1 cellular context compared by ENCODE assay signal in genomic region chr14:64503434-64504309, GRCh38.
TF ChIP-seq lines count a peak whose summit lies in the region.

Gene ZBTB25 (minus strand): TSS chr14:64503838. CDS start chr14:64490533, 13,305 bp downstream.

TF ChIP-seq in HepG2, 621 proteins besides CTCF, POLR2A, EP300 and RAD21 (continued from another document and continues in another):
- TF ChIP-seq ZNF280D (CRISPR knock-in tag; IDR thresholded peaks at IDR 0.05), result no peak
- no peak for TF ChIP-seq LRRFIP1 (CRISPR knock-in tag; conservative IDR thresholded peaks at IDR 0.05)
- TF ChIP-seq ZNF740 (CRISPR knock-in tag; IDR thresholded peaks at IDR 0.05), result no peak
- TF ChIP-seq YEATS2 (CRISPR knock-in tag; IDR thresholded peaks at IDR 0.05; ENCODE audit: borderline replicate concordance), result no peak; the same call in 1 of the 2 replicates
- TF ChIP-seq PAX8 (CRISPR knock-in tag; IDR thresholded peaks at IDR 0.05; ENCODE audit: borderline replicate concordance), result no peak
- 0 out of 2 replicates have a peak, but pooled peaks have one; percentile 9 for TF ChIP-seq RXRB (CRISPR knock-in tag; IDR thresholded peaks at IDR 0.05; ENCODE audit: borderline replicate concordance)
- TF ChIP-seq SMYD3 (CRISPR knock-in tag; IDR thresholded peaks at IDR 0.05), result no peak
- no peak for TF ChIP-seq SRSF9 (IDR thresholded peaks at IDR 0.05; ENCODE audit: borderline replicate concordance, insufficient read depth, low read depth, low read length, poor library complexity, severe bottlenecking)
- no peak for TF ChIP-seq NPAS2 (CRISPR knock-in tag; IDR thresholded peaks at IDR 0.05; ENCODE audit: borderline replicate concordance)
- TF ChIP-seq HNF1B (CRISPR knock-in tag; IDR thresholded peaks at IDR 0.05), result no peak; the same call in 1 of the 2 replicates
- TF ChIP-seq ZNF431 (CRISPR knock-in tag; IDR thresholded peaks at IDR 0.05; ENCODE audit: borderline replicate concordance, low read depth), result peak; percentile 91; the same call in 1 of the 2 replicates
- no peak; the same call in 1 of the 2 replicates for TF ChIP-seq PRDM15 (CRISPR knock-in tag; IDR thresholded peaks at IDR 0.05)
- no peak for TF ChIP-seq TCF12 (IDR thresholded peaks at IDR 0.05)
- TF ChIP-seq TCF12 (CRISPR knock-in tag; IDR thresholded peaks at IDR 0.05), result 0 out of 2 replicates have a peak, but pooled peaks have one; percentile 10
- no peak for TF ChIP-seq ZNF234 (CRISPR knock-in tag; conservative IDR thresholded peaks at IDR 0.05)
- TF ChIP-seq THRA (CRISPR knock-in tag; IDR thresholded peaks at IDR 0.05; ENCODE audit: borderline replicate concordance), result no peak
- no peak for TF ChIP-seq ZNF260 (CRISPR knock-in tag; IDR thresholded peaks at IDR 0.05; ENCODE audit: borderline replicate concordance, low read depth)
- TF ChIP-seq E2F2 (CRISPR knock-in tag; IDR thresholded peaks at IDR 0.05; ENCODE audit: borderline replicate concordance), result no peak
- TF ChIP-seq STAT5B (CRISPR knock-in tag; IDR thresholded peaks at IDR 0.05), result no peak
- TF ChIP-seq ZNF609 (CRISPR knock-in tag; IDR thresholded peaks at IDR 0.05; ENCODE audit: borderline replicate concordance), result no peak
- no peak for TF ChIP-seq RARA (CRISPR knock-in tag; IDR thresholded peaks at IDR 0.05)
- TF ChIP-seq TBX2 (CRISPR knock-in tag; IDR thresholded peaks at IDR 0.05; ENCODE audit: borderline replicate concordance), result peak; percentile 64; the same call in 1 of the 2 replicates
- TF ChIP-seq DDIT3 (CRISPR knock-in tag; IDR thresholded peaks at IDR 0.05), result no peak
- no peak for TF ChIP-seq NBN (conservative IDR thresholded peaks at IDR 0.05)
- no peak for TF ChIP-seq NFRKB (IDR thresholded peaks at IDR 0.05)
- TF ChIP-seq ZSCAN31 (CRISPR knock-in tag; IDR thresholded peaks at IDR 0.05; ENCODE audit: low read depth), result no peak
- no peak; the same call in 1 of the 2 replicates for TF ChIP-seq NCOA2 (CRISPR knock-in tag; IDR thresholded peaks at IDR 0.05)
- TF ChIP-seq HOXA3 (CRISPR knock-in tag; IDR thresholded peaks at IDR 0.05), result peak; percentile 85
- no peak for TF ChIP-seq SIX4 (CRISPR knock-in tag; IDR thresholded peaks at IDR 0.05)
- TF ChIP-seq HDAC6 (IDR thresholded peaks at IDR 0.05; ENCODE audit: low read depth, low read length), result no peak
- TF ChIP-seq ATM (IDR thresholded peaks at IDR 0.05; ENCODE audit: borderline replicate concordance), result no peak
- no peak; the same call in 1 of the 2 replicates for TF ChIP-seq ARNT2 (CRISPR knock-in tag; IDR thresholded peaks at IDR 0.05; ENCODE audit: low read depth)
- 0 out of 2 replicates have a peak, but pooled peaks have one; percentile 6 for TF ChIP-seq KLF15 (CRISPR knock-in tag; IDR thresholded peaks at IDR 0.05; ENCODE audit: borderline replicate concordance)
- TF ChIP-seq KAT7 (CRISPR knock-in tag; IDR thresholded peaks at IDR 0.05; ENCODE audit: borderline replicate concordance), result peak; percentile 71
- TF ChIP-seq MXD3 (CRISPR knock-in tag; IDR thresholded peaks at IDR 0.05), result no peak
- TF ChIP-seq ZNF136 (CRISPR knock-in tag; IDR thresholded peaks at IDR 0.05; ENCODE audit: low read depth), result no peak
- TF ChIP-seq NFATC3 (CRISPR knock-in tag; IDR thresholded peaks at IDR 0.05), result no peak
- TF ChIP-seq ZNF451 (CRISPR knock-in tag; IDR thresholded peaks at IDR 0.05), result no peak; the same call in 1 of the 2 replicates
- no peak for TF ChIP-seq NCOA5 (CRISPR knock-in tag; IDR thresholded peaks at IDR 0.05)
